22 cellular contexts compared by ENCODE assay signal in the genomic region with DNA sequence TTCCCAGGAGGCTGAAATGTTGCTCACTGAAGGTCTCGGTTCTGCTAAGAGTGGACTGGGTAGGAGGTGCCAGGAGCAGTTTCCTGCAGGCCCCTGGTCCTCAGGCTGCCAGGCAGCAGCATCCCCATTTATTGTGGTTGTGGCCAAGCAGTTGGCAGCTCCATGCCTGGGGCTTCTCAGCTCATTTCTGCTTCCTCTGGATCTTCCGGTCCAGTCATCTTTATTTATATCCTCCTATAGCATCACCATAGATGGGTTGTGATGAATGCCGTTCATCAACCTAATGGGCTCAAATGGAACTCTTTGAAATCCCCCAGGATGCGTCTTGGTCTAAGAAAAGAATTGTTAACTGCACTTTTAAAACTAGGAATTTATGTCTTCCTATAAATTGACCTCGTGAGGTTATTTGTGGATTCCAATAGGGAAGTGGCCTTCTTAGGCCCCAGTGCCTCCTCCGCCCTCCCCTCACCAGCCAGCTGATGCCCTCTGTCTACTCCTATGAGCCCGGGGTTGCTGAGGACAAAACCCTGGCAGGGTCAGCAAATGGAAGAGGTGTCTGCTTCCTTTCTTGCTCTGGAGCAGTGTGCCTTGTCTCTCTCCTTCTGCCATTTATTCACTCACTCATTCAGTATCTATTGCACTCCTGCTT.
DNase-seq lines count a peak whose midpoint lies in the region; ATAC-seq and FAIRE-seq lines count a peak whose summit lies in the region.
"Had no signal": no experiment of that assay in that cellular context is flagged by ENCODE, and none has a peak within 500 bp of the region (broad histone marks: within the 10 kb centered on the region; RNA-seq: fewer than 3 reads in every experiment).

No MANE protein-coding gene starts in this region.

- H3K9ac ChIP-seq in BLaER1 = no peak overlapping the region

- no peak overlapping the region; the same call in 1 of the 2 replicates for H3K27ac ChIP-seq in BLaER1
- H3K27ac ChIP-seq: right atrium auricular region, upper lobe of right lung, VCaP had no signal

- peaks cover 3% of the 10 kb centered on the region; the same call in 1 of the 2 replicates for H3K36me3 ChIP-seq in BLaER1
- H3K36me3 ChIP-seq: right atrium auricular region, upper lobe of right lung had no signal

- in situ Hi-C loops in KBM-7 (cut with MboI; ENCODE audit: low pct_unique_long_range_greater_than_20kb, low sequenced_read_pairs) = no loop called here

- no peaks in the 10 kb centered on the region for H3K9me3 ChIP-seq in BLaER1
- no peaks in the 10 kb centered on the region for H3K9me3 ChIP-seq in T-helper 17 cell (ENCODE audit: control insufficient read depth, low read length, poor library complexity, severe bottlenecking)
- H3K9me3 ChIP-seq: right atrium auricular region, upper lobe of right lung had no signal

- H3K27me3 Mint-ChIP-seq in T-helper 17 cell (no peaks in the 10 kb centered on the region), T-cell (no peaks in the 10 kb centered on the region)
- H3K27me3 Mint-ChIP-seq: activated CD4-positive, alpha-beta memory T cell treated with anti-CD3 and anti-CD28 coated beads, Interleukin-2, amount 10 ng/mL, durations not matched to agents 7 days and 5 days; activated naive CD8-positive, alpha-beta T cell treated with anti-CD3 and anti-CD28 coated beads, Interleukin-2, amount 50 U/mL, for 24 hours had no signal

- no peaks in the 10 kb centered on the region for H4K20me1 ChIP-seq in BLaER1

- peaks cover 9% of the 10 kb centered on the region for H3K4me1 Mint-ChIP-seq in T-helper 17 cell
- no peaks in the 10 kb centered on the region for H3K4me1 Mint-ChIP-seq in T-cell
- H3K4me1 Mint-ChIP-seq: activated CD4-positive, alpha-beta memory T cell treated with anti-CD3 and anti-CD28 coated beads, Interleukin-2, amount 10 ng/mL, durations not matched to agents 7 days and 5 days; activated naive CD8-positive, alpha-beta T cell treated with anti-CD3 and anti-CD28 coated beads, Interleukin-2, amount 50 U/mL, for 24 hours had no signal

- CTCF ChIA-PET in T-cell (lab: Charles Lee) = no interaction called here

- ATAC-seq in T-helper 17 cell (no peak), GM18858 (IDR thresholded peaks at IDR 0.05; ENCODE audit: unreplicated experiment) (no peak), T-cell (replicated peaks in 1 of 4) (no peak)
- ATAC-seq: activated naive CD8-positive, alpha-beta T cell treated with anti-CD3 and anti-CD28 coated beads, Interleukin-2, amount 50 U/mL, for 24 hours; stimulated activated naive CD8-positive, alpha-beta T cell treated with anti-CD3 and anti-CD28 coated beads, Interleukin-15, Interleukin-2, amounts not matched to agents 100 U/mL and 50 U/mL, for 24 hours; upper lobe of right lung had no signal

- H3K4me3 ChIP-seq in BLaER1 = no peak overlapping the region
- H3K4me3 ChIP-seq: GM12878, right atrium auricular region, upper lobe of right lung had no signal

- POLR2A ChIA-PET in T-cell (lab: Charles Lee) = no interaction called here

- H3K4me3 Mint-ChIP-seq in T-helper 17 cell = no peak overlapping the region
- no peak overlapping the region for H3K4me3 Mint-ChIP-seq in T-cell
- H3K4me3 Mint-ChIP-seq: activated CD4-positive, alpha-beta memory T cell treated with anti-CD3 and anti-CD28 coated beads, Interleukin-2, amount 10 ng/mL, durations not matched to agents 7 days and 5 days; activated naive CD8-positive, alpha-beta T cell treated with anti-CD3 and anti-CD28 coated beads, Interleukin-2, amount 50 U/mL, for 24 hours had no signal

- H3K36me3 Mint-ChIP-seq in T-helper 17 cell (ENCODE audit: low read depth) (peaks cover 5% of the 10 kb centered on the region), T-cell (peaks cover 5% of the 10 kb centered on the region)

- H3K4me1 ChIP-seq in BLaER1 = peaks cover 14% of the 10 kb centered on the region
- H3K4me1 ChIP-seq: upper lobe of right lung had no signal

- DNase-seq in KBM-7 = peak; percentile 29
- no peak for DNase-seq in T-helper 17 cell
- DNase-seq in medulla oblongata (ENCODE audit: extremely low spot score) = peak; percentile 60
- no peak for DNase-seq in frontal cortex (ENCODE audit: low spot score in 2 of 2)
- DNase-seq in T-cell = no peak
- no peak for DNase-seq in NCI-H1436 (lab: John Stamatoyannopoulos, UW)
- DNase-seq: activated CD4-positive, alpha-beta memory T cell treated with anti-CD3 and anti-CD28 coated beads, Interleukin-2, amount 10 ng/mL, durations not matched to agents 7 days and 5 days; activated naive CD8-positive, alpha-beta T cell treated with anti-CD3 and anti-CD28 coated beads, Interleukin-2, amount 50 U/mL, for 24 hours; activated T-cell treated with anti-CD3 and anti-CD28 coated beads, Interleukin-2, amount 50 U/mL, for 48 hours; effector CD4-positive, alpha-beta T cell; hippocampal formation; kidney glomerular epithelial cell; MM.1S; NCI-H2081 treated with DMSO at 0.1 percent for 48 hours; NCI-H524 treated with DMSO at 0.1 percent for 48 hours; stimulated activated naive CD8-positive, alpha-beta T cell treated with anti-CD3 and anti-CD28 coated beads, Interleukin-15, Interleukin-2, amounts not matched to agents 100 U/mL and 50 U/mL, for 24 hours; upper lobe of right lung had no signal

- H3K9me3 Mint-ChIP-seq in T-cell = no peaks in the 10 kb centered on the region
- H3K9me3 Mint-ChIP-seq: activated CD4-positive, alpha-beta memory T cell treated with anti-CD3 and anti-CD28 coated beads, Interleukin-2, amount 10 ng/mL, durations not matched to agents 7 days and 5 days; activated naive CD8-positive, alpha-beta T cell treated with anti-CD3 and anti-CD28 coated beads, Interleukin-2, amount 50 U/mL, for 24 hours had no signal

- H3K27me3 ChIP-seq in BLaER1 = no peaks in the 10 kb centered on the region
- H3K27me3 ChIP-seq: right atrium auricular region, upper lobe of right lung had no signal

- no peak for FAIRE-seq in frontal cortex (lab: Jason Lieb, UNC)
- FAIRE-seq: GM12878 had no signal

- H3K4me2 ChIP-seq in BLaER1 = peak overlapping the region; percentile 38

- H3K27ac Mint-ChIP-seq in T-helper 17 cell (peak overlapping the region; percentile 53), T-cell (no peak overlapping the region)
- H3K27ac Mint-ChIP-seq: activated CD4-positive, alpha-beta memory T cell treated with anti-CD3 and anti-CD28 coated beads, Interleukin-2, amount 10 ng/mL, durations not matched to agents 7 days and 5 days; activated naive CD8-positive, alpha-beta T cell treated with anti-CD3 and anti-CD28 coated beads, Interleukin-2, amount 50 U/mL, for 24 hours had no signal

Comparison
In these comparisons a context has a peak if more than half of its experiments do, and no peak if none do; other contexts are left out.
1. DNase-seq: peak in KBM-7 (single experiment) and medulla oblongata (single experiment); none in T-helper 17 cell (0 of 3), frontal cortex (0 of 2), T-cell (0 of 34) and NCI-H1436 (single experiment).